In genomic region chr20:63970714-63971431, GRCh38 we compare ENCODE assay signal across 14 cellular contexts. TPM values are rescaled to one million over a fixed set of nuclear protein-coding genes. Genes with fewer than 3 reads are reported as not detected.
DNase-seq lines count a peak whose midpoint lies in the region; ATAC-seq, FAIRE-seq and TF ChIP-seq lines count a peak whose summit lies in the region.
"Had no signal": no experiment of that assay in that cellular context is flagged by ENCODE, and none has a peak within 500 bp of the region (broad histone marks: within the 10 kb centered on the region; RNA-seq: fewer than 3 reads in every experiment).

No MANE protein-coding gene starts in this region.

- DNase-seq in Caco-2 = no peak
- no peak for DNase-seq in K562 (ENCODE audit: extremely low read depth in 1 of 4, low spot score in 3 of 4)
- no peak for DNase-seq in neural crest cell (ENCODE audit: low read depth, low spot score)
- DNase-seq in NCI-H82 treated with DMSO at 0.1 percent for 48 hours (lab: John Stamatoyannopoulos, UW; ENCODE audit: unreplicated experiment) = no peak
- no peak for DNase-seq in glomerular visceral epithelial cell (ENCODE audit: extremely low spot score)
- DNase-seq in DMS114 treated with DMSO at 0.1 percent for 48 hours (lab: John Stamatoyannopoulos, UW; ENCODE audit: unreplicated experiment) = no peak
- DNase-seq: activated CD4-positive, CD25-positive, alpha-beta regulatory T cell; left colon; NCI-H345 had no signal

- H3K36me3 Mint-ChIP-seq in Caco-2 (ENCODE audit: insufficient read depth, unreplicated experiment) = peaks cover 35% of the 10 kb centered on the region
- no peaks in the 10 kb centered on the region for H3K36me3 Mint-ChIP-seq in IgD-negative memory B cell
- H3K36me3 Mint-ChIP-seq in neural crest cell (ENCODE audit: low read depth) = peaks cover 2% of the 10 kb centered on the region

- H3K4me1 ChIP-seq in Caco-2 = peaks cover 21% of the 10 kb centered on the region
- H3K4me1 ChIP-seq in K562 (replicated peaks in 1 of 2; ENCODE audit: control insufficient read depth in 2 of 2, insufficient read depth in 2 of 2, low read length in 2 of 2) = peaks cover 17 to 61% of the 10 kb centered on the region in 2 experiments

- H3K4me3 Mint-ChIP-seq in Caco-2 (ENCODE audit: unreplicated experiment) (peak overlapping the region; percentile 69), IgD-negative memory B cell (peak overlapping the region; percentile 63 to 83 (median 78)), neural crest cell (peak overlapping the region; percentile 84)

- BruUV-seq in Caco-2 (replicated peaks; lab: Mats Ljungman, UMichigan) (no TSS peak), K562 (replicated peaks; lab: Mats Ljungman, UMichigan) (no TSS peak)

- in situ Hi-C loops in K562 (cut with MboI) = no loop called here

- FAIRE-seq in K562 (lab: Jason Lieb, UNC) = peak; percentile 15
- FAIRE-seq: GM18507 had no signal

- H3K4me3 ChIP-seq in Caco-2 (ENCODE audit: low read depth, low read length) = no peak overlapping the region; the same call in 1 of the 2 replicates
- no peak overlapping the region for H3K4me3 ChIP-seq in K562

- no peak overlapping the region for H3K4me2 ChIP-seq in K562 (ENCODE audit: insufficient read depth, low read length)

- no peak overlapping the region for H3K27ac ChIP-seq in K562 (ENCODE audit: extremely low read depth, low read depth, low read length)

- no peak for TF ChIP-seq EP300 in K562 (IDR thresholded peaks at IDR 0.05; ENCODE audit: low read length)

- TF ChIP-seq CTCF in Caco-2 (IDR thresholded peaks at IDR 0.05; ENCODE audit: insufficient read depth in 1 of 2, low read depth in 1 of 2, low read length in 1 of 2, severe bottlenecking in 1 of 2, unreplicated experiment in 1 of 2) (no peak), K562 (IDR thresholded peaks at IDR 0.05 in 2 of 3, conservative IDR thresholded peaks at IDR 0.05 in 1 of 3; ENCODE audit: insufficient read depth in 2 of 3, low read depth in 1 of 3, low read length in 3 of 3) (no peak), neural crest cell (conservative IDR thresholded peaks at IDR 0.05) (no peak)

- CTCF ChIA-PET in Caco-2 (lab: Charles Lee) (no interaction called here), K562 (lab: Yijun Ruan, JAX; ENCODE audit: low intra/inter-chr PET ratio) (interaction anchor here (0.6 kb wide), 1 partner anchor 12 kb away, joined by 3 read pairs; no protein-coding TSS in a partner anchor)

- H3K9me3 ChIP-seq in Caco-2 (peaks cover 15% of the 10 kb centered on the region), K562 (replicated peaks; ENCODE audit: control insufficient read depth, insufficient read depth, low read depth, low read length) (no peaks in the 10 kb centered on the region)
- H3K9me3 ChIP-seq: adrenal gland, prostate gland had no signal

- H3K9me3 Mint-ChIP-seq in Caco-2 (ENCODE audit: unreplicated experiment) (peaks cover 6% of the 10 kb centered on the region), IgD-negative memory B cell (peaks cover 0 to 2% (median 0%) of the 10 kb centered on the region in 3 donors), neural crest cell (no peaks in the 10 kb centered on the region)

- peaks cover 3% of the 10 kb centered on the region for H3K27me3 Mint-ChIP-seq in Caco-2 (ENCODE audit: insufficient read depth, unreplicated experiment)
- no peaks in the 10 kb centered on the region for H3K27me3 Mint-ChIP-seq in IgD-negative memory B cell
- H3K27me3 Mint-ChIP-seq in neural crest cell (ENCODE audit: low read depth) = peaks cover 3% of the 10 kb centered on the region

- WGBS in K562 (ENCODE audit: insufficient coverage, low coverage, missing lambda C conversion rate) = 59% methylated on average over 4 of the region's 5 CpGs

- no peak overlapping the region for H3K27ac Mint-ChIP-seq in Caco-2 (ENCODE audit: unreplicated experiment)
- H3K27ac Mint-ChIP-seq in IgD-negative memory B cell = peak overlapping the region in 1 of 3 donors; percentile 84
- H3K27ac Mint-ChIP-seq in neural crest cell (ENCODE audit: unreplicated experiment) = no peak overlapping the region

- ATAC-seq in K562 = no peak
- ATAC-seq in GM18511 (IDR thresholded peaks at IDR 0.05; ENCODE audit: unreplicated experiment) = no peak
- ATAC-seq: left colon had no signal

- H3K9me1 ChIP-seq in K562 (ENCODE audit: control insufficient read depth, insufficient read depth, low read length) = no peaks in the 10 kb centered on the region

- no peaks in the 10 kb centered on the region for H3K27me3 ChIP-seq in Caco-2 (replicated peaks; ENCODE audit: control insufficient read depth, insufficient read depth, low read length)
- H3K27me3 ChIP-seq in K562 (ENCODE audit: control insufficient read depth in 2 of 2, insufficient read depth in 2 of 2, low read length in 2 of 2) = no peaks in the 10 kb centered on the region
- H3K27me3 ChIP-seq: adrenal gland had no signal

- H3K4me1 Mint-ChIP-seq in Caco-2 (ENCODE audit: low read depth, unreplicated experiment) (peaks cover 16% of the 10 kb centered on the region), IgD-negative memory B cell (peaks cover 0 to 14% (median 7%) of the 10 kb centered on the region in 3 donors), neural crest cell (peaks cover 15% of the 10 kb centered on the region)

- H3K36me3 ChIP-seq in Caco-2 (ENCODE audit: control insufficient read depth, insufficient read depth, low read length) = peaks cover 13% of the 10 kb centered on the region
- H3K36me3 ChIP-seq in K562 (ENCODE audit: control insufficient read depth, insufficient read depth, low read length) = peaks cover 36% of the 10 kb centered on the region; the same call in 1 of the 3 replicates
- H3K36me3 ChIP-seq: prostate gland had no signal

- H2AFZ ChIP-seq in K562 (ENCODE audit: low read depth, low read length) = no peak overlapping the region

- no peak for TF ChIP-seq RAD21 in K562 (CRISPR knock-in tag; conservative IDR thresholded peaks at IDR 0.05 in 1 of 2, IDR thresholded peaks at IDR 0.05 in 1 of 2)

- peak overlapping the region in 1 of 2 experiments; percentile 91; a peak in 1 of 4 replicates for H3K9ac ChIP-seq in K562 (ENCODE audit: insufficient read depth in 1 of 2, low read depth in 2 of 2, low read length in 2 of 2)

- POLR2A ChIA-PET in Caco-2 (lab: Charles Lee) = interaction anchor here (0.6 to 0.7 kb wide), 2 partner anchors 12 to 15 kb away, joined by 4 to 9 read pairs; partner anchors contain the start of gene UCKL1
- POLR2A ChIA-PET in K562 (lab: Yijun Ruan, JAX) = no interaction called here

- peaks cover 21% of the 10 kb centered on the region for H3K79me2 ChIP-seq in K562 (ENCODE audit: control insufficient read depth, insufficient read depth, low read length)

- no peak for TF ChIP-seq POLR2A in K562 (conservative IDR thresholded peaks at IDR 0.05)

- no peaks in the 10 kb centered on the region for H4K20me1 ChIP-seq in K562 (replicated peaks; ENCODE audit: control insufficient read depth, insufficient read depth, low read length)

- intact Hi-C loops in Caco-2 (cut with micrococcal nuclease; ENCODE audit: unreplicated experiment) = loop anchor here (5.0 to 10.0 kb wide), 2 partner anchors 104 to 186 kb away; partner anchors contain the start of gene TPD52L2
- intact Hi-C loops in K562 (cut with micrococcal nuclease) = loop anchor here (5.0 to 10.0 kb wide), 3 partner anchors 64 to 186 kb away; partner anchors contain the start of genes ABHD16B and TPD52L2

RNA-seq across cellular contexts. Expression of gene ZNF512B, which starts 1.1 kb away (rescaled TPM):
- total RNA-seq in Caco-2 (2022) = 40.0 and 47.9 TPM in 2 replicates
- 0.30 TPM for polyA plus RNA-seq in IgD-negative memory B cell
- 14.5 and 45.8 TPM in 2 replicates for total RNA-seq in K562 (2011; cell fraction: chromatin; rRNA removed; ENCODE audit: low replicate concordance)
- total RNA-seq in K562 (2011; cell fraction: nucleolus; rRNA removed) = 23.8 and 25.5 TPM in 2 replicates
- total RNA-seq in K562 (2011; cell fraction: nucleoplasm; rRNA removed) = 15.2 and 19.3 TPM in 2 replicates
- total RNA-seq in K562 (2014; rRNA removed) = 13.5 and 17.2 TPM in 2 replicates
- total RNA-seq in K562 (2014; rRNA removed; fragmentation: Illumina TruSeq; extraction: Trizol) = 3.2 and 3.8 TPM in 2 replicates
- total RNA-seq in K562 (2015; rRNA removed; fragmentation: Illumina TruSeq; extraction: Trizol) = 11.2 and 11.3 TPM in 2 replicates
- 24.9 and 27.8 TPM in 2 replicates for total RNA-seq in K562 (2021)
- 3.9 and 4.2 TPM in 2 replicates for polyA plus RNA-seq in K562 (2011; rRNA removed)
- 4.1 and 9.7 TPM in 2 replicates for polyA plus RNA-seq in K562 (2011; cell fraction: cytosol; rRNA removed)
- 29.4 and 48.2 TPM in 2 replicates for polyA plus RNA-seq in K562 (2011; cell fraction: nucleus; rRNA removed)
- 14.3 and 16.2 TPM in 2 replicates for polyA plus RNA-seq in K562 (2012)
- 8.2 and 14.9 TPM in 2 replicates for polyA plus RNA-seq in K562 (2014; fragmentation: Illumina TruSeq; extraction: Trizol)
- under 1 TPM; 0.01 to 0.03 TPM for polyA plus RNA-seq in K562 (2014; fragmentation: Nextera tagmentation; extraction: Ambion mirVana)
- polyA plus RNA-seq in K562 (2014; rRNA removed) = 13.0 and 16.5 TPM in 2 replicates
- 1.1 and 2.7 TPM in 2 replicates for polyA minus RNA-seq in K562 (2011; rRNA and poly(A)+ RNA removed)
- polyA minus RNA-seq in K562 (2011; cell fraction: cytosol; rRNA and poly(A)+ RNA removed) = 6.3 and 8.5 TPM in 2 replicates
- polyA minus RNA-seq in K562 (2011; cell fraction: nucleus; rRNA and poly(A)+ RNA removed) = 6.7 and 6.9 TPM in 2 replicates
- total RNA-seq in neural crest cell = 33.0 and 34.0 TPM in 2 replicates

RNA-seq across cellular contexts. Expression of gene SAMD10, which starts 8.6 kb away (rescaled TPM):
- total RNA-seq in Caco-2 (2022) = 13.4 and 13.6 TPM in 2 replicates
- 9.5 TPM for polyA plus RNA-seq in IgD-negative memory B cell
- total RNA-seq in K562 (2011; cell fraction: chromatin; rRNA removed; ENCODE audit: low replicate concordance) = 3.5 and 12.3 TPM in 2 replicates
- total RNA-seq in K562 (2011; cell fraction: nucleolus; rRNA removed) = 7.8 and 11.8 TPM in 2 replicates
- 5.1 and 7.5 TPM in 2 replicates for total RNA-seq in K562 (2011; cell fraction: nucleoplasm; rRNA removed)
- total RNA-seq in K562 (2014; rRNA removed) = 4.8 and 9.8 TPM in 2 replicates
- total RNA-seq in K562 (2014; rRNA removed; fragmentation: Illumina TruSeq; extraction: Trizol) = 0.95 and 1.1 TPM in 2 replicates
- total RNA-seq in K562 (2015; rRNA removed; fragmentation: Illumina TruSeq; extraction: Trizol) = 3.5 and 4.8 TPM in 2 replicates
- 12.1 and 15.2 TPM in 2 replicates for total RNA-seq in K562 (2021)
- 3.9 and 6.8 TPM in 2 replicates for polyA plus RNA-seq in K562 (2011; rRNA removed)
- 4.6 and 19.2 TPM in 2 replicates for polyA plus RNA-seq in K562 (2011; cell fraction: cytosol; rRNA removed)
- polyA plus RNA-seq in K562 (2011; cell fraction: nucleus; rRNA removed) = 35.1 and 67.7 TPM in 2 replicates
- polyA plus RNA-seq in K562 (2012) = 15.0 and 18.1 TPM in 2 replicates
- polyA plus RNA-seq in K562 (2014; fragmentation: Illumina TruSeq; extraction: Trizol) = 6.0 and 9.6 TPM in 2 replicates
- polyA plus RNA-seq in K562 (2014; fragmentation: Nextera tagmentation; extraction: Ambion mirVana) = under 1 TPM; 0.37 to 0.52 TPM
- polyA plus RNA-seq in K562 (2014; rRNA removed) = 11.4 and 12.4 TPM in 2 replicates
- polyA minus RNA-seq in K562 (2011; rRNA and poly(A)+ RNA removed) = 0.45 and 0.67 TPM in 2 replicates
- 5.6 and 6.4 TPM in 2 replicates for polyA minus RNA-seq in K562 (2011; cell fraction: cytosol; rRNA and poly(A)+ RNA removed)
- polyA minus RNA-seq in K562 (2011; cell fraction: nucleus; rRNA and poly(A)+ RNA removed) = 2.4 and 3.0 TPM in 2 replicates
- total RNA-seq in neural crest cell = 6.4 and 8.0 TPM in 2 replicates

RNA-seq across cellular contexts. Expression of gene PRPF6, which starts 10.1 kb away (rescaled TPM):
- 176 and 181 TPM in 2 replicates for total RNA-seq in Caco-2 (2022)
- 106 TPM for polyA plus RNA-seq in IgD-negative memory B cell
- 43.5 and 79.2 TPM in 2 replicates for total RNA-seq in K562 (2011; cell fraction: chromatin; rRNA removed; ENCODE audit: low replicate concordance)
- 37.2 and 37.9 TPM in 2 replicates for total RNA-seq in K562 (2011; cell fraction: nucleolus; rRNA removed)
- total RNA-seq in K562 (2011; cell fraction: nucleoplasm; rRNA removed) = 25.8 and 34.6 TPM in 2 replicates
- total RNA-seq in K562 (2014; rRNA removed) = 59.9 and 65.9 TPM in 2 replicates
- 37.1 and 45.0 TPM in 2 replicates for total RNA-seq in K562 (2014; rRNA removed; fragmentation: Illumina TruSeq; extraction: Trizol)
- total RNA-seq in K562 (2015; rRNA removed; fragmentation: Illumina TruSeq; extraction: Trizol) = 69.1 and 70.2 TPM in 2 replicates
- total RNA-seq in K562 (2021) = 79.5 and 83.2 TPM in 2 replicates
- 31.9 and 38.8 TPM in 2 replicates for polyA plus RNA-seq in K562 (2011; rRNA removed)
- 31.0 and 31.9 TPM in 2 replicates for polyA plus RNA-seq in K562 (2011; cell fraction: cytosol; rRNA removed)
- polyA plus RNA-seq in K562 (2011; cell fraction: nucleus; rRNA removed) = 33.2 and 38.3 TPM in 2 replicates
- polyA plus RNA-seq in K562 (2012) = 64.7 and 71.3 TPM in 2 replicates
- polyA plus RNA-seq in K562 (2014; fragmentation: Illumina TruSeq; extraction: Trizol) = 65.2 and 68.2 TPM in 2 replicates
- 1 to 10 TPM; 4.2 to 4.3 TPM for polyA plus RNA-seq in K562 (2014; fragmentation: Nextera tagmentation; extraction: Ambion mirVana)
- polyA plus RNA-seq in K562 (2014; rRNA removed) = 53.9 and 60.5 TPM in 2 replicates
- 43.7 and 45.2 TPM in 2 replicates for polyA minus RNA-seq in K562 (2011; rRNA and poly(A)+ RNA removed)
- polyA minus RNA-seq in K562 (2011; cell fraction: cytosol; rRNA and poly(A)+ RNA removed) = 40.1 and 44.7 TPM in 2 replicates
- 16.3 and 25.7 TPM in 2 replicates for polyA minus RNA-seq in K562 (2011; cell fraction: nucleus; rRNA and poly(A)+ RNA removed)
- 77.4 and 81.5 TPM in 2 replicates for total RNA-seq in neural crest cell

RNA-seq across cellular contexts. Expression of gene UCKL1, which starts 14.7 kb away (rescaled TPM):
- 101 and 113 TPM in 2 replicates for total RNA-seq in Caco-2 (2022)
- polyA plus RNA-seq in IgD-negative memory B cell = 67.9 TPM
- total RNA-seq in K562 (2011; cell fraction: chromatin; rRNA removed; ENCODE audit: low replicate concordance) = 103 and 254 TPM in 2 replicates
- 128 and 153 TPM in 2 replicates for total RNA-seq in K562 (2011; cell fraction: nucleolus; rRNA removed)
- total RNA-seq in K562 (2011; cell fraction: nucleoplasm; rRNA removed) = 102 and 113 TPM in 2 replicates
- total RNA-seq in K562 (2014; rRNA removed) = 28.5 and 36.8 TPM in 2 replicates
- 7.9 and 10.8 TPM in 2 replicates for total RNA-seq in K562 (2014; rRNA removed; fragmentation: Illumina TruSeq; extraction: Trizol)
- 21.5 and 24.1 TPM in 2 replicates for total RNA-seq in K562 (2015; rRNA removed; fragmentation: Illumina TruSeq; extraction: Trizol)
- 46.1 and 52.8 TPM in 2 replicates for total RNA-seq in K562 (2021)
- 26.9 and 40.4 TPM in 2 replicates for polyA plus RNA-seq in K562 (2011; rRNA removed)
- 35.2 and 67.5 TPM in 2 replicates for polyA plus RNA-seq in K562 (2011; cell fraction: cytosol; rRNA removed)
- polyA plus RNA-seq in K562 (2011; cell fraction: nucleus; rRNA removed) = 185 and 221 TPM in 2 replicates
- 35.3 and 54.9 TPM in 2 replicates for polyA plus RNA-seq in K562 (2012)
- 24.2 and 36.6 TPM in 2 replicates for polyA plus RNA-seq in K562 (2014; fragmentation: Illumina TruSeq; extraction: Trizol)
- polyA plus RNA-seq in K562 (2014; fragmentation: Nextera tagmentation; extraction: Ambion mirVana) = 1 to 10 TPM; 3.1 to 6.6 TPM
- 49.0 and 57.1 TPM in 2 replicates for polyA plus RNA-seq in K562 (2014; rRNA removed)
- polyA minus RNA-seq in K562 (2011; rRNA and poly(A)+ RNA removed) = 14.0 and 18.9 TPM in 2 replicates
- polyA minus RNA-seq in K562 (2011; cell fraction: cytosol; rRNA and poly(A)+ RNA removed) = 20.3 and 21.6 TPM in 2 replicates
- 40.1 and 51.8 TPM in 2 replicates for polyA minus RNA-seq in K562 (2011; cell fraction: nucleus; rRNA and poly(A)+ RNA removed)
- 39.3 and 39.9 TPM in 2 replicates for total RNA-seq in neural crest cell
